15 cellular contexts compared by ENCODE assay signal in genomic region chr21:45544449-45545235, GRCh38. TPM values are rescaled to one million over a fixed set of nuclear protein-coding genes. Genes with fewer than 3 reads are reported as not detected.
A peak's percentile ranks its signal among the peaks of the same experiment; 100 is the strongest.
DNase-seq lines count a peak whose midpoint lies in the region; ATAC-seq and TF ChIP-seq lines count a peak whose summit lies in the region.
"Had no signal": no experiment of that assay in that cellular context is flagged by ENCODE, and none has a peak within 500 bp of the region (broad histone marks: within the 10 kb centered on the region; RNA-seq: fewer than 3 reads in every experiment).

No MANE protein-coding gene starts in this region.

- WGBS in endodermal cell (ENCODE audit: insufficient coverage in 1 of 2, insufficient read length in 1 of 2), 2 experiments, result 93 to 94% methylated on average over 16 to 18 of the region's 18 CpGs
- WGBS in ovary, 3 donors, result 89 to 95% (median 95%) methylated on average over 14 to 18 of the region's 18 CpGs

- H3K36me3 Mint-ChIP-seq in activated CD4-positive, alpha-beta T cell treated with anti-CD3 and anti-CD28 coated beads for 36 hours (ENCODE audit: low read depth), result peaks cover 13% of the 10 kb centered on the region
- H3K36me3 Mint-ChIP-seq in activated CD4-positive, alpha-beta T cell treated with anti-CD3 and anti-CD28 coated beads, Interleukin-2, amount 10 ng/mL, durations not matched to agents 7 days and 5 days (ENCODE audit: low read depth), result peaks cover 1% of the 10 kb centered on the region
- no peaks in the 10 kb centered on the region for H3K36me3 Mint-ChIP-seq in endodermal cell (ENCODE audit: low read depth)
- no peaks in the 10 kb centered on the region for H3K36me3 Mint-ChIP-seq in immature natural killer cell

- no peak overlapping the region for H3K9ac ChIP-seq in endodermal cell (ENCODE audit: extremely low read depth, low read length, poor library complexity, severe bottlenecking)

- CTCF ChIA-PET in activated CD4-positive, alpha-beta T cell treated with anti-CD3 and anti-CD28 coated beads for 36 hours (lab: Charles Lee), result interaction anchor here (1.2 kb wide), 1 partner anchor 11 kb away, joined by 3 read pairs; no protein-coding TSS in a partner anchor
- CTCF ChIA-PET in activated CD4-positive, alpha-beta T cell treated with anti-CD3 and anti-CD28 coated beads, Interleukin-2, amount 10 ng/mL, durations not matched to agents 7 days and 5 days (lab: Charles Lee), result interaction anchor here (0.9 to 1.3 kb wide), 2 partner anchors 66 to 277 kb away, joined by 3 read pairs; no protein-coding TSS in a partner anchor

- H3K4me3 ChIP-seq in H7 (ENCODE audit: insufficient read depth, low read depth, low read length) (no peak overlapping the region), endodermal cell (ENCODE audit: low read length) (no peak overlapping the region), ovary (no peak overlapping the region)
- H3K4me3 ChIP-seq: gastrocnemius medialis had no signal

- H3K27me3 Mint-ChIP-seq in activated CD4-positive, alpha-beta T cell treated with anti-CD3 and anti-CD28 coated beads for 36 hours, result no peaks in the 10 kb centered on the region
- H3K27me3 Mint-ChIP-seq in activated CD4-positive, alpha-beta T cell treated with anti-CD3 and anti-CD28 coated beads, Interleukin-2, amount 10 ng/mL, durations not matched to agents 7 days and 5 days, result no peaks in the 10 kb centered on the region
- H3K27me3 Mint-ChIP-seq in endodermal cell (ENCODE audit: insufficient read depth), result peaks cover 20% of the 10 kb centered on the region
- H3K27me3 Mint-ChIP-seq in immature natural killer cell (ENCODE audit: low read depth in 3 of 3), result peaks cover 2 to 7% (median 3%) of the 10 kb centered on the region in 3 donors
- H3K27me3 Mint-ChIP-seq: CD4-positive, alpha-beta memory T cell had no signal

- H3K36me3 ChIP-seq in H7 (replicated peaks; ENCODE audit: control insufficient read depth, insufficient read depth, low read length), result no peaks in the 10 kb centered on the region
- no peaks in the 10 kb centered on the region for H3K36me3 ChIP-seq in endodermal cell (ENCODE audit: control insufficient read depth, insufficient read depth, low read length)
- no peaks in the 10 kb centered on the region for H3K36me3 ChIP-seq in ovary
- H3K36me3 ChIP-seq: gastrocnemius medialis had no signal

- no peak for ATAC-seq in activated CD4-positive, alpha-beta T cell treated with anti-CD3 and anti-CD28 coated beads for 36 hours
- ATAC-seq: gastrocnemius medialis had no signal

- no peak for TF ChIP-seq POLR2A in ovary (IDR thresholded peaks at IDR 0.05)

- no peak for TF ChIP-seq CTCF in endodermal cell (conservative IDR thresholded peaks at IDR 0.05)
- no peak for TF ChIP-seq CTCF in ovary (IDR thresholded peaks at IDR 0.05)

- H3K4me1 ChIP-seq in endodermal cell (ENCODE audit: control insufficient read depth, insufficient read depth, low read length) (peaks cover 12% of the 10 kb centered on the region), ovary (ENCODE audit: insufficient read depth) (peaks cover 11% of the 10 kb centered on the region)

- H3K27me3 ChIP-seq in H7 (ENCODE audit: control insufficient read depth, insufficient read depth, low read length), result no peaks in the 10 kb centered on the region
- H3K27me3 ChIP-seq in endodermal cell (ENCODE audit: control insufficient read depth, insufficient read depth, low read length, poor library complexity, severe bottlenecking), result no peaks in the 10 kb centered on the region
- no peaks in the 10 kb centered on the region for H3K27me3 ChIP-seq in ovary
- H3K27me3 ChIP-seq: gastrocnemius medialis had no signal

- POLR2A ChIA-PET in activated CD4-positive, alpha-beta T cell treated with anti-CD3 and anti-CD28 coated beads for 36 hours (lab: Charles Lee), result no interaction called here
- POLR2A ChIA-PET in activated CD4-positive, alpha-beta T cell treated with anti-CD3 and anti-CD28 coated beads, Interleukin-2, amount 10 ng/mL, durations not matched to agents 7 days and 5 days (lab: Charles Lee), result no interaction called here

- peak; percentile 8 for DNase-seq in activated CD4-positive, alpha-beta T cell treated with anti-CD3 and anti-CD28 coated beads for 36 hours
- DNase-seq in activated CD4-positive, alpha-beta T cell treated with anti-CD3 and anti-CD28 coated beads, Interleukin-2, amount 10 ng/mL, durations not matched to agents 7 days and 5 days, result no peak
- peak; percentile 62 for DNase-seq in H7
- peak; percentile 31 for DNase-seq in endodermal cell
- peak in 4 of 5 donors; percentile 7 to 30 (median 20) for DNase-seq in ovary
- no peak for DNase-seq in immature natural killer cell
- DNase-seq in effector CD8-positive, alpha-beta T cell (lab: John Stamatoyannopoulos, UW), result no peak
- no peak for DNase-seq in stimulated activated CD4-positive, alpha-beta T cell treated with anti-CD3 and anti-CD28 coated beads, Interleukin-12 subunit alpha, Interleukin-12 subunit beta, amount 100 ng/mL, for 4 hours
- DNase-seq: GF-D8, Kasumi-1, mesenchymal stem cell, NCI-H1417 treated with DMSO at 0.1 percent for 48 hours, occipital lobe had no signal

- no peak overlapping the region for H3K4me3 Mint-ChIP-seq in activated CD4-positive, alpha-beta T cell treated with anti-CD3 and anti-CD28 coated beads for 36 hours
- no peak overlapping the region for H3K4me3 Mint-ChIP-seq in activated CD4-positive, alpha-beta T cell treated with anti-CD3 and anti-CD28 coated beads, Interleukin-2, amount 10 ng/mL, durations not matched to agents 7 days and 5 days
- H3K4me3 Mint-ChIP-seq in endodermal cell (no peak overlapping the region), immature natural killer cell (peak overlapping the region in 1 of 5 donors; percentile 29)

- H3K4me1 Mint-ChIP-seq in activated CD4-positive, alpha-beta T cell treated with anti-CD3 and anti-CD28 coated beads for 36 hours, result peaks cover 21% of the 10 kb centered on the region
- H3K4me1 Mint-ChIP-seq in activated CD4-positive, alpha-beta T cell treated with anti-CD3 and anti-CD28 coated beads, Interleukin-2, amount 10 ng/mL, durations not matched to agents 7 days and 5 days, result peaks cover 25% of the 10 kb centered on the region
- H3K4me1 Mint-ChIP-seq in endodermal cell, result peaks cover 4% of the 10 kb centered on the region
- H3K4me1 Mint-ChIP-seq in immature natural killer cell, result peaks cover 4 to 7% of the 10 kb centered on the region in 2 donors

- intact Hi-C loops in activated CD4-positive, alpha-beta T cell treated with anti-CD3 and anti-CD28 coated beads for 36 hours (cut with DNase I, micrococcal nuclease), result loop anchor here in 1 of 2 experiments (5.0 kb wide), 3 partner anchors 67 to 778 kb away; partner anchors contain the start of genes C21orf58, LSS and PCNT
- intact Hi-C loops in ovary (cut with DNase I), result no loop called here

- peaks cover 1% of the 10 kb centered on the region for H3K9me3 Mint-ChIP-seq in activated CD4-positive, alpha-beta T cell treated with anti-CD3 and anti-CD28 coated beads for 36 hours (ENCODE audit: low read depth)
- H3K9me3 Mint-ChIP-seq in activated CD4-positive, alpha-beta T cell treated with anti-CD3 and anti-CD28 coated beads, Interleukin-2, amount 10 ng/mL, durations not matched to agents 7 days and 5 days, result no peaks in the 10 kb centered on the region
- H3K9me3 Mint-ChIP-seq in endodermal cell, result peaks cover 8% of the 10 kb centered on the region
- no peaks in the 10 kb centered on the region for H3K9me3 Mint-ChIP-seq in immature natural killer cell
- H3K9me3 Mint-ChIP-seq: CD4-positive, alpha-beta memory T cell had no signal

- TF ChIP-seq EP300 in ovary (IDR thresholded peaks at IDR 0.05), result no peak

- H3K9me3 ChIP-seq in endodermal cell (ENCODE audit: control insufficient read depth, low read length), result no peaks in the 10 kb centered on the region
- no peaks in the 10 kb centered on the region for H3K9me3 ChIP-seq in ovary
- H3K9me3 ChIP-seq: gastrocnemius medialis had no signal

- H3K27ac ChIP-seq in endodermal cell (ENCODE audit: low read depth, low read length) (no peak overlapping the region), ovary (no peak overlapping the region)
- H3K27ac ChIP-seq: gastrocnemius medialis had no signal

- H3K27ac Mint-ChIP-seq in activated CD4-positive, alpha-beta T cell treated with anti-CD3 and anti-CD28 coated beads for 36 hours, result no peak overlapping the region
- H3K27ac Mint-ChIP-seq in activated CD4-positive, alpha-beta T cell treated with anti-CD3 and anti-CD28 coated beads, Interleukin-2, amount 10 ng/mL, durations not matched to agents 7 days and 5 days, result no peak overlapping the region
- H3K27ac Mint-ChIP-seq in endodermal cell (no peak overlapping the region), immature natural killer cell (no peak overlapping the region)

RNA-seq across cellular contexts. Expression of gene SLC19A1, which starts 2.4 kb away (rescaled TPM):
- 10 to 100 TPM; 46.1 to 50.0 TPM for total RNA-seq in activated CD4-positive, alpha-beta T cell treated with anti-CD3 and anti-CD28 coated beads for 36 hours
- 10 to 100 TPM; 43.8 to 46.8 TPM for total RNA-seq in activated CD4-positive, alpha-beta T cell treated with anti-CD3 and anti-CD28 coated beads, Interleukin-2, amount 10 ng/mL, durations not matched to agents 7 days and 5 days
- total RNA-seq in H7 (2014; rRNA removed; shearing (Covaris generic)), result 17.9 and 19.6 TPM in 2 replicates
- total RNA-seq in endodermal cell, result 10 to 100 TPM; 28.8 to 29.4 TPM
- polyA plus RNA-seq in endodermal cell (2013, experiment 1 of 2), result 19.9 TPM
- polyA plus RNA-seq in endodermal cell (2013, experiment 2 of 2), result 16.4 TPM
- 10 to 100 TPM in 4 of 7 donors, 1 to 10 TPM in 3; 2.4 to 18.2 (median 10.1) TPM for total RNA-seq in ovary
- 1 to 10 TPM in 1 of 2 donors, under 1 TPM in 1; 0.88 to 6.9 TPM for polyA plus RNA-seq in ovary
- polyA plus RNA-seq in immature natural killer cell, result 1 to 10 TPM in 2 of 3 donors, under 1 TPM in 1; 0.84 to 7.1 (median 1.7) TPM

Comparison
In these comparisons a context has a peak if more than half of its experiments do, and no peak if none do; other contexts are left out.
1. DNase-seq: peak in activated CD4-positive, alpha-beta T cell treated with anti-CD3 and anti-CD28 coated beads for 36 hours (single experiment), H7 (single experiment), endodermal cell (single experiment) and ovary (4 of 5); none in activated CD4-positive, alpha-beta T cell treated with anti-CD3 and anti-CD28 coated beads, Interleukin-2, amount 10 ng/mL, durations not matched to agents 7 days and 5 days (single experiment), immature natural killer cell (0 of 3), effector CD8-positive, alpha-beta T cell (single experiment) and stimulated activated CD4-positive, alpha-beta T cell treated with anti-CD3 and anti-CD28 coated beads, Interleukin-12 subunit alpha, Interleukin-12 subunit beta, amount 100 ng/mL, for 4 hours (single experiment).